25 cellular contexts compared by ENCODE assay signal in the genomic region with DNA sequence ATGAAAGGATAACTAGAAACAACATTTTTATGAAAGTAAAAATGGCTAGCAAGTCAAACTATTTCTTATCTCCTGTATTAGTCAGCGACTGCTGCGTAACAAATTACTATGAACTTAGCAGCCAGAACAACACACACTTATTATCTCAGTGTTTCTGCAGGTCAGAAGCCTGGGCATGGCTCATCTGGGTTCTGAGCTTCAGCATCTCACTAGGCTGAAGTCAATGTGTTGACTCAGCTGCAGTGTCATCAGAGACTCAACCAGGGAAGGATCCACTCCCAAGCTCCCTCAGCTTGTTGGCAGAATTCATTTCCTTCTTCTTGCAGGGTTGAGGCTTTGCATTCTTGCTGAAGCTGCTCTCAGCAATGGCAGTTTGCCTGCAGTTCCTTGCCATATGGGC. TPM values are rescaled to one million over a fixed set of nuclear protein-coding genes. Genes with fewer than 3 reads are reported as not detected.
DNase-seq lines count a peak whose midpoint lies in the region; ATAC-seq and TF ChIP-seq lines count a peak whose summit lies in the region.
"Had no signal": no experiment of that assay in that cellular context is flagged by ENCODE, and none has a peak within 500 bp of the region (broad histone marks: within the 10 kb centered on the region; RNA-seq: fewer than 3 reads in every experiment).

No MANE protein-coding gene starts in this region.

- no peak for TF ChIP-seq CTCF in brain microvascular endothelial cell (IDR thresholded peaks at IDR 0.05; ENCODE audit: low read depth, low read length, missing control alignments)

- H2AFZ ChIP-seq in ACC112 (ENCODE audit: low read length, unreplicated experiment), result no peak overlapping the region
- H2AFZ ChIP-seq: hepatocyte had no signal

- in situ Hi-C loops in brain microvascular endothelial cell (cut with HindIII; ENCODE audit: low pct_ligation_motif_present, low sequenced_read_pairs), result no loop called here

- peaks cover 16% of the 10 kb centered on the region for H3K4me1 ChIP-seq in ACC112 (ENCODE audit: control insufficient read depth, insufficient read depth, low read length, unreplicated experiment)

- ATAC-seq in left lobe of liver, result no peak
- no peak for ATAC-seq in GM21528 (IDR thresholded peaks at IDR 0.05; ENCODE audit: low FRiP score, unreplicated experiment)
- ATAC-seq: activated CD8-positive, alpha-beta memory T cell treated with anti-CD3 and anti-CD28 coated beads, Interleukin-2, amount 10 ng/mL, durations not matched to agents 7 days and 5 days; natural killer cell treated with Interleukin-12 subunit alpha and Interleukin-12 subunit beta and Interleukin-15 and Interleukin-18, amount 100 ng/mL, for 72 hours had no signal

- H3K27me3 ChIP-seq in ACC112 (ENCODE audit: insufficient read depth, low read length) (no peaks in the 10 kb centered on the region), brain microvascular endothelial cell (replicated peaks) (no peaks in the 10 kb centered on the region)
- H3K27me3 ChIP-seq: hepatocyte had no signal

- peak; percentile 17 for DNase-seq in HCEC 1CT
- peak; percentile 89 for DNase-seq in brain microvascular endothelial cell
- peak; percentile 66 for DNase-seq in iris pigment epithelial cell (ENCODE audit: low read depth)
- DNase-seq in caudate nucleus (lab: John Stamatoyannopoulos, UW), result no peak
- no peak for DNase-seq in left lobe of liver (ENCODE audit: low spot score)
- no peak for DNase-seq in iPS-NIHi7 (ENCODE audit: extremely low spot score)
- DNase-seq: activated CD4-positive, alpha-beta T cell treated with anti-CD3 and anti-CD28 coated beads for 48 hours; activated CD8-positive, alpha-beta memory T cell treated with anti-CD3 and anti-CD28 coated beads, Interleukin-2, amount 10 ng/mL, durations not matched to agents 7 days and 5 days; activated naive CD8-positive, alpha-beta T cell treated with anti-CD3 and anti-CD28 coated beads, Interleukin-2, amount 10 ng/mL, durations not matched to agents 7 days and 5 days; CD8-positive, alpha-beta memory T cell; central memory CD4-positive, alpha-beta T cell; DND-41; effector CD4-positive, alpha-beta T cell; KBM-7; kidney; NCI-H2081; NCI-H510A treated with DMSO at 0.1 percent for 48 hours; stimulated activated CD4-positive, alpha-beta T cell treated with anti-CD3 and anti-CD28 coated beads, Interleukin-4, amount 100 ng/mL, for 4 hours; SW 1271 had no signal

- H3K27ac ChIP-seq in ACC112 (ENCODE audit: low read depth, low read length), result peak overlapping the region; percentile 86
- peak overlapping the region; percentile 81 for H3K27ac ChIP-seq in brain microvascular endothelial cell
- no peak overlapping the region for H3K27ac ChIP-seq in caudate nucleus (ENCODE audit: low read depth, low read length)
- H3K27ac ChIP-seq: hepatocyte, RWPE1 had no signal

- H3K79me2 ChIP-seq in ACC112 (ENCODE audit: control insufficient read depth, insufficient read depth, low read length, unreplicated experiment), result no peaks in the 10 kb centered on the region
- H3K79me2 ChIP-seq: hepatocyte had no signal

- no peak overlapping the region for H3K4me3 ChIP-seq in ACC112 (ENCODE audit: low read depth, low read length)
- no peak overlapping the region for H3K4me3 ChIP-seq in brain microvascular endothelial cell (ENCODE audit: low read depth, low read length)
- H3K4me3 ChIP-seq: hepatocyte had no signal

- H3K36me3 ChIP-seq in ACC112 (ENCODE audit: insufficient read depth, low read length), result no peaks in the 10 kb centered on the region
- H3K36me3 ChIP-seq in brain microvascular endothelial cell (replicated peaks), result no peaks in the 10 kb centered on the region

RNA-seq across cellular contexts. Expression of gene IGF2R, which starts 33.2 kb away (rescaled TPM):
- 51.5 TPM for total RNA-seq in left lobe of liver

RNA-seq across cellular contexts. Expression of gene MAS1, which starts 44.8 kb away (rescaled TPM):
- not detected for total RNA-seq in left lobe of liver
- total RNA-seq: activated CD8-positive, alpha-beta memory T cell treated with anti-CD3 and anti-CD28 coated beads, Interleukin-2, amount 10 ng/mL, durations not matched to agents 7 days and 5 days; activated naive CD8-positive, alpha-beta T cell treated with anti-CD3 and anti-CD28 coated beads, Interleukin-2, amount 10 ng/mL, durations not matched to agents 7 days and 5 days; CD8-positive, alpha-beta memory T cell; hepatocyte; kidney; progenitor cell of endocrine pancreas had no signal

Comparison
In these comparisons a context has a peak if more than half of its experiments do, and no peak if none do; other contexts are left out.
1. DNase-seq: peak in HCEC 1CT (single experiment), brain microvascular endothelial cell (single experiment) and iris pigment epithelial cell (single experiment); none in caudate nucleus (0 of 61), left lobe of liver (single experiment) and iPS-NIHi7 (single experiment).